ENCODE assay signal across 10 cellular contexts in genomic region chr12:24931666-24932405, GRCh38. TPM values are rescaled to one million over a fixed set of nuclear protein-coding genes. Genes with fewer than 3 reads are reported as not detected.
A peak's percentile ranks its signal among the peaks of the same experiment; 100 is the strongest.
DNase-seq lines count a peak whose midpoint lies in the region; ATAC-seq and TF ChIP-seq lines count a peak whose summit lies in the region.
"Had no signal": no experiment of that assay in that cellular context is flagged by ENCODE, and none has a peak within 500 bp of the region (broad histone marks: within the 10 kb centered on the region; RNA-seq: fewer than 3 reads in every experiment).

No MANE protein-coding gene starts in this region.

- CTCF ChIA-PET in WTC11 (lab: Charles Lee): no interaction called here
- CTCF ChIA-PET in activated CD4-positive, alpha-beta T cell treated with anti-CD3 and anti-CD28 coated beads, Interleukin-2, amount 10 ng/mL, durations not matched to agents 7 days and 5 days (lab: Charles Lee): no interaction called here

- H3K9ac ChIP-seq in BLaER1 treated with 17β-estradiol and CSF1 and Interleukin-3, amounts not matched to agents 10 nM and 100 nM: peak overlapping the region; percentile 14 to 61 (median 44); a peak in 19 of 22 replicates

- peak overlapping the region; percentile 36 to 79 (median 72); a peak in 21 of 22 replicates for H3K27ac ChIP-seq in BLaER1 treated with 17β-estradiol and CSF1 and Interleukin-3, amounts not matched to agents 10 nM and 100 nM

- peaks cover 59 to 95% (median 69%) of the 10 kb centered on the region in 10 experiments for H3K4me1 ChIP-seq in BLaER1 treated with 17β-estradiol and CSF1 and Interleukin-3, amounts not matched to agents 10 nM and 100 nM

- in situ Hi-C loops in G401 (cut with HindIII; ENCODE audit: low sequenced_read_pairs): no loop called here

- H3K9me3 ChIP-seq in BLaER1 treated with 17β-estradiol and CSF1 and Interleukin-3, amounts not matched to agents 10 nM and 100 nM (replicated peaks in 1 of 11): peaks cover 0 to 46% (median 25%) of the 10 kb centered on the region in 11 experiments; a peak in 15 of 22 replicates

- peaks cover 59% of the 10 kb centered on the region for H3K4me1 Mint-ChIP-seq in WTC11
- H3K4me1 Mint-ChIP-seq in activated CD4-positive, alpha-beta T cell treated with anti-CD3 and anti-CD28 coated beads, Interleukin-2, amount 10 ng/mL, durations not matched to agents 7 days and 5 days: peaks cover 5% of the 10 kb centered on the region

- H3K36me3 ChIP-seq in BLaER1 treated with 17β-estradiol and CSF1 and Interleukin-3, amounts not matched to agents 10 nM and 100 nM: peaks cover 0 to 84% (median 52%) of the 10 kb centered on the region in 11 experiments; a peak in 18 of 22 replicates

- H3K4me2 ChIP-seq in BLaER1 treated with 17β-estradiol and CSF1 and Interleukin-3, amounts not matched to agents 10 nM and 100 nM: peak overlapping the region; percentile 64 to 84 (median 75)

- no peak overlapping the region for H3K4me3 Mint-ChIP-seq in WTC11
- no peak overlapping the region for H3K4me3 Mint-ChIP-seq in activated CD4-positive, alpha-beta T cell treated with anti-CD3 and anti-CD28 coated beads, Interleukin-2, amount 10 ng/mL, durations not matched to agents 7 days and 5 days

- peaks cover 0 to 80% (median 29%) of the 10 kb centered on the region in 11 experiments; a peak in 14 of 22 replicates for H4K20me1 ChIP-seq in BLaER1 treated with 17β-estradiol and CSF1 and Interleukin-3, amounts not matched to agents 10 nM and 100 nM

- no peak for TF ChIP-seq CTCF in WTC11 (IDR thresholded peaks at IDR 0.05)

- peak overlapping the region; percentile 24; the same call in 1 of the 2 replicates for H3K27ac Mint-ChIP-seq in WTC11
- no peak overlapping the region for H3K27ac Mint-ChIP-seq in activated CD4-positive, alpha-beta T cell treated with anti-CD3 and anti-CD28 coated beads, Interleukin-2, amount 10 ng/mL, durations not matched to agents 7 days and 5 days

- H3K4me3 ChIP-seq in BLaER1 treated with 17β-estradiol and CSF1 and Interleukin-3, amounts not matched to agents 10 nM and 100 nM: peak overlapping the region in 1 of 10 experiments; percentile 24; a peak in 1 of 20 replicates

- H3K36me3 Mint-ChIP-seq in WTC11: peaks cover 37% of the 10 kb centered on the region
- no peaks in the 10 kb centered on the region for H3K36me3 Mint-ChIP-seq in activated CD4-positive, alpha-beta T cell treated with anti-CD3 and anti-CD28 coated beads, Interleukin-2, amount 10 ng/mL, durations not matched to agents 7 days and 5 days (ENCODE audit: low read depth)

- no peaks in the 10 kb centered on the region for H3K27me3 ChIP-seq in BLaER1 treated with 17β-estradiol and CSF1 and Interleukin-3, amounts not matched to agents 10 nM and 100 nM

- peaks cover 20% of the 10 kb centered on the region for H3K9me3 Mint-ChIP-seq in WTC11
- H3K9me3 Mint-ChIP-seq in activated CD4-positive, alpha-beta T cell treated with anti-CD3 and anti-CD28 coated beads, Interleukin-2, amount 10 ng/mL, durations not matched to agents 7 days and 5 days: no peaks in the 10 kb centered on the region

- DNase-seq in WTC11 (ENCODE audit: low spot score): no peak
- DNase-seq in G401 (ENCODE audit: low spot score): no peak
- DNase-seq in SW 1271 (lab: John Stamatoyannopoulos, UW): no peak
- DNase-seq in 8988T: no peak
- DNase-seq in activated CD4-positive, alpha-beta T cell treated with anti-CD3 and anti-CD28 coated beads, Interleukin-2, amount 10 ng/mL, durations not matched to agents 7 days and 5 days: no peak
- DNase-seq: left cardiac atrium, NCI-H524 had no signal

- no peaks in the 10 kb centered on the region for H3K27me3 Mint-ChIP-seq in WTC11 (ENCODE audit: low read depth)
- peaks cover 18% of the 10 kb centered on the region for H3K27me3 Mint-ChIP-seq in activated CD4-positive, alpha-beta T cell treated with anti-CD3 and anti-CD28 coated beads, Interleukin-2, amount 10 ng/mL, durations not matched to agents 7 days and 5 days

- peak; percentile 93 for ATAC-seq in GM19463 (IDR thresholded peaks at IDR 0.05; ENCODE audit: unreplicated experiment)
- peak; percentile 87 for ATAC-seq in HG03280 (IDR thresholded peaks at IDR 0.05; ENCODE audit: unreplicated experiment)
- ATAC-seq in WTC11: no peak

- POLR2A ChIA-PET in WTC11 (lab: Charles Lee): no interaction called here
- POLR2A ChIA-PET in activated CD4-positive, alpha-beta T cell treated with anti-CD3 and anti-CD28 coated beads, Interleukin-2, amount 10 ng/mL, durations not matched to agents 7 days and 5 days (lab: Charles Lee): no interaction called here

TF ChIP-seq in WTC11, 78 proteins besides CTCF, POLR2A, EP300 and RAD21 (continues in another document):
- TF ChIP-seq ZNF219 (CRISPR knock-in tag; IDR thresholded peaks at IDR 0.05; ENCODE audit: borderline replicate concordance) (no peak), KAT7 (CRISPR knock-in tag; IDR thresholded peaks at IDR 0.05; ENCODE audit: borderline replicate concordance) (no peak), USF1 (CRISPR knock-in tag; IDR thresholded peaks at IDR 0.05) (no peak), E2F4 (CRISPR knock-in tag; IDR thresholded peaks at IDR 0.05; ENCODE audit: borderline replicate concordance, low read depth) (no peak), OVOL2 (CRISPR knock-in tag; IDR thresholded peaks at IDR 0.05; ENCODE audit: borderline replicate concordance) (no peak), RELA (CRISPR knock-in tag; IDR thresholded peaks at IDR 0.05; ENCODE audit: borderline replicate concordance) (no peak), ZNF396 (CRISPR knock-in tag; IDR thresholded peaks at IDR 0.05; ENCODE audit: borderline replicate concordance) (no peak), GRHL2 (CRISPR knock-in tag; IDR thresholded peaks at IDR 0.05; ENCODE audit: insufficient replicate concordance, severe bottlenecking) (no peak), ERG (CRISPR knock-in tag; IDR thresholded peaks at IDR 0.05) (no peak), MLX (CRISPR knock-in tag; IDR thresholded peaks at IDR 0.05) (no peak), PRRX2 (CRISPR knock-in tag; IDR thresholded peaks at IDR 0.05) (no peak)
- TF ChIP-seq, protein P1, sequence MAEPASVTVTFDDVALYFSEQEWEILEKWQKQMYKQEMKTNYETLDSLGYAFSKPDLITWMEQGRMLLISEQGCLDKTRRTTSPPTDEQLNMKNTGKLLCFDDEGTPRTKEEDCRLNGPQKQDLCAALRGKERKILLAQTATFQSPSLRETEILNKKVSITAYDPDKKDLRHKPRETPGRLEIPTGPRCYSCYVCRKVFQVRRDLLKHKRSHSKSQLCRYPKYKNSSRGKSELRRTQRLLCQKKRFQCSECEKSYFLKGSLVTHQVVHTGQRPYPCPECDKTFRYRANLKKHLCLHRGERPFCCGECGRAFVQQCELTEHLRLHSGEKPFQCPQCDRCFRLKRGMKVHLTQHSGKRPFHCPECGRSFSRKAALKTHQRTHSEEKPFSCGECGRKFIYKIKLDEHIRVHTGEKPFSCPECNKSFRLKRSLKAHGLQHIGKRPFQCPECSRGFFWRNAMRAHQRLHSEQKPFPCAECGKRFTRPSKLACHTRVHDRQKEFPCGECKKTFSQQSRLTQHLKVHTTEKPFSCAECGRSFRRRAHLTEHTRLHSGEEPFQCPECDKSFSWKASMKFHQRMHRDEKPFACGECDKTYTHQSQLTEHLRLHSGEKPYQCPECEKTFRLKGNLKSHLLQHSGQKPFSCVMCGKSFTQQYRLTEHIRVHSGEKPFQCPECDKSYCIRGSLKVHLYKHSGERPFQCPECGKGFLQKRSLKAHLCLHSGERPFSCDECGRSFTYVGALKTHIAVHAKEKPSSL (CRISPR knock-in tag; conservative IDR thresholded peaks at IDR 0.05): no peak
- TF ChIP-seq, protein P2, sequence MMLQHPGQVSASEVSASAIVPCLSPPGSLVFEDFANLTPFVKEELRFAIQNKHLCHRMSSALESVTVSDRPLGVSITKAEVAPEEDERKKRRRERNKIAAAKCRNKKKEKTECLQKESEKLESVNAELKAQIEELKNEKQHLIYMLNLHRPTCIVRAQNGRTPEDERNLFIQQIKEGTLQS (CRISPR knock-in tag; conservative IDR thresholded peaks at IDR 0.05): no peak

RNA-seq across cellular contexts. Expression of gene BCAT1, which starts 17.1 kb away (rescaled TPM):
- total RNA-seq in WTC11 (2021): 239 to 267 TPM (median 240 TPM) in 3 replicates
- total RNA-seq in G401 (2014; rRNA removed; shearing (Covaris generic)): 0.81 and 4.1 TPM in 2 replicates
- total RNA-seq in activated CD4-positive, alpha-beta T cell treated with anti-CD3 and anti-CD28 coated beads, Interleukin-2, amount 10 ng/mL, durations not matched to agents 7 days and 5 days: 1 to 10 TPM; 6.9 to 7.3 TPM

Comparison
In these comparisons a context has a peak if more than half of its experiments do, and no peak if none do; other contexts are left out.
1. RNA of gene BCAT1, which starts 17.1 kb away (total RNA-seq): 239 to 267 TPM in WTC11; 6.9 to 7.3 TPM in activated CD4-positive, alpha-beta T cell treated with anti-CD3 and anti-CD28 coated beads, Interleukin-2, amount 10 ng/mL, durations not matched to agents 7 days and 5 days and 0.81 to 4.1 TPM in G401; every median in the first group is over 10 times any median in the second.